In the genomic region with DNA sequence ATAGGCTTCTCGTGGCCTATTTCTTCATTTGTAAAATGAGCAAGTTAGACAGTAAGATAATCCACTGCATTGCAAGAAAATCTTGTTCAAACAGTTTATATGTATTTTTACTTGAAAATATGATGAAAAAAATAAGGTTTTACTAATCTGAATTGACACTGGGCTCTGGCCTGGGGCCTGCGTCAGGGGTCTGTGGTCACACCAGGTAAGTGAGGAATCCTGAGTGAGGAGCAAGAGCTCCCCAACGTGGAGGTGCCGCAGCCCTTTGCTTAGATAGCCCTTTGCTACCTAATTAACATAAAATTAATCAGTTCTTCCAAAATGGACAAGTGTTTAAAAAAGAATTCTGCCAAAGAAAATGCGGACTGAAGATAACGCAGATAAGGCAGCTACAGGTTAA, we compare ENCODE assay signal across 1 cellular context.
TF ChIP-seq lines count a peak whose summit lies in the region.

No MANE protein-coding gene starts in this region.

TF ChIP-seq in H1, 55 proteins besides CTCF, POLR2A, EP300 and RAD21 (continued from another document):
- TF ChIP-seq E2F6 (IDR thresholded peaks at IDR 0.05): no peak
